In the genomic region with DNA sequence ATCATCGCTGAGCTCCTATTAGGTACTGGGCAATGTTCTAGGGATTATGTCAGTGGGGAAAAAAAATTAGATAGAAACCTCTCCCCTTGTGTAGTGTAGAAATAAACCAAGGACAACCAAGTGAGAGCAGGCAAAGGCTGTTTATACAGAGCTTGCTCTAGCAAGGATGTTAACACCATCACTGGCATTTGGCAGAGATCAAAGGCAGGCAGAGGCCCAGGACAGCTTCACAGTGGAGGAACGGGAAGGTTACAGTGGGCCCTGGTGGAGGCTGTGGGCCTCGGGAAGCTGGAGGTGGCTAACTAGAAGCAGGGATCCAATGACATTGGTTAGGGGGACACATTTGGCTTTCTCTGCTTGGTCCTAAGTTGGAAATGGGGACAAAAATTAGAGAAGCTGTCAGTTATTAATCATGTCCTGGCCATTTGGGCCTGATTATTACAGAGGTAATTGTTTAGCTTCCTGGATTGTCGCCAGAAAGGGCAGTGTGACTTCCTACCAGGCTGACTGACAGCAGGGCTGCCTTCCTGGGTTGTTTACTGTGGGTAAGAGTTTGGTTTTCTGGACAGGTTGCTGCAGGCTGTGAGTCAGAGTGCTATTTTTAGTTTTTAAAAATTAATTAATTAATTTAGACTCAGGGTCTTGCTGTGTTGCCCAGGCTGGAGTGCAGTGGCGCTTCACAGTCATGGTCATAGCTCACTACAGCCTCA, we compare ENCODE assay signal across 22 cellular contexts.
DNase-seq lines count a peak whose midpoint lies in the region; ATAC-seq and TF ChIP-seq lines count a peak whose summit lies in the region.
"Had no signal": no experiment of that assay in that cellular context is flagged by ENCODE, and none has a peak within 500 bp of the region (broad histone marks: within the 10 kb centered on the region; RNA-seq: fewer than 3 reads in every experiment).

No MANE protein-coding gene starts in this region.

- 53% methylated on average over 5 of the region's 5 CpGs for WGBS in esophagus muscularis mucosa

- H3K9me3 ChIP-seq in esophagus muscularis mucosa, result no peaks in the 10 kb centered on the region
- H3K9me3 ChIP-seq: right lobe of liver, stomach, upper lobe of right lung had no signal

- ATAC-seq in GM18867 (IDR thresholded peaks at IDR 0.05; ENCODE audit: unreplicated experiment), result no peak
- no peak for ATAC-seq in GM19035 (IDR thresholded peaks at IDR 0.05; ENCODE audit: unreplicated experiment)
- ATAC-seq: CD8-positive, alpha-beta T cell; right lobe of liver; upper lobe of right lung had no signal

- no peaks in the 10 kb centered on the region for H3K27me3 ChIP-seq in esophagus muscularis mucosa
- H3K27me3 ChIP-seq: right lobe of liver, stomach, upper lobe of right lung had no signal

- DNase-seq in NCI-H748 (lab: John Stamatoyannopoulos, UW; ENCODE audit: unreplicated experiment) (peak; percentile 36), NCI-H748 treated with DMSO at 0.1 percent for 48 hours (lab: John Stamatoyannopoulos, UW) (no peak), M059J (ENCODE audit: low read depth) (peak; percentile 57), esophagus muscularis mucosa (ENCODE audit: extremely low spot score) (peak; percentile 89), renal cortical epithelial cell (ENCODE audit: low read depth) (peak; percentile 20), glomerular visceral epithelial cell (ENCODE audit: extremely low spot score) (no peak)
- DNase-seq: activated CD4-positive, alpha-beta T cell treated with anti-CD3 and anti-CD28 coated beads, Interleukin-2, amount 10 ng/mL, durations not matched to agents 24 days and 14 days; activated CD8-positive, alpha-beta memory T cell treated with anti-CD3 and anti-CD28 coated beads, Interleukin-2, amount 50 U/mL, for 48 hours; activated gamma-delta T cell treated with Interleukin-2 at 50 U/mL for 16 hours; CD8-positive, alpha-beta T cell; endodermal cell; HCEC 1CT; kidney; NCI-H1048; nucleus accumbens; right lobe of liver; SHP77; stimulated activated CD4-positive, alpha-beta T cell treated with anti-CD3 and anti-CD28 coated beads, Interleukin-2, amount 100 ng/mL, for 24 hours; stomach; upper lobe of right lung had no signal

- peak overlapping the region in 3 of 4 donors; percentile 15 to 68 (median 63) for H3K27ac ChIP-seq in esophagus muscularis mucosa (replicated peaks in 1 of 4)
- H3K27ac ChIP-seq: right lobe of liver, upper lobe of right lung had no signal

- no peak for TF ChIP-seq POLR2A in esophagus muscularis mucosa (IDR thresholded peaks at IDR 0.05; ENCODE audit: low read depth)

- H3K4me1 ChIP-seq in esophagus muscularis mucosa, result peaks cover 0 to 13% (median 12%) of the 10 kb centered on the region in 4 donors
- H3K4me1 ChIP-seq: right lobe of liver, upper lobe of right lung had no signal

- no peak for TF ChIP-seq CTCF in esophagus muscularis mucosa (IDR thresholded peaks at IDR 0.05)

- no peak for TF ChIP-seq EP300 in esophagus muscularis mucosa (IDR thresholded peaks at IDR 0.05)

- H3K36me3 ChIP-seq in esophagus muscularis mucosa, result no peaks in the 10 kb centered on the region
- H3K36me3 ChIP-seq: right lobe of liver, upper lobe of right lung had no signal

- no peak overlapping the region for H3K4me3 ChIP-seq in esophagus muscularis mucosa
- H3K4me3 ChIP-seq: right lobe of liver, stomach, upper lobe of right lung had no signal

- intact Hi-C loops in esophagus muscularis mucosa (cut with DNase I), result no loop called here

Comparison
In these comparisons a context has a peak if more than half of its experiments do, and no peak if none do; other contexts are left out.
1. DNase-seq: peak in NCI-H748 (single experiment), M059J (single experiment), esophagus muscularis mucosa (single experiment) and renal cortical epithelial cell (single experiment); none in NCI-H748 treated with DMSO at 0.1 percent for 48 hours (single experiment) and glomerular visceral epithelial cell (single experiment).